Comparison of ENCODE assay signal across 32 cellular contexts in the genomic region with DNA sequence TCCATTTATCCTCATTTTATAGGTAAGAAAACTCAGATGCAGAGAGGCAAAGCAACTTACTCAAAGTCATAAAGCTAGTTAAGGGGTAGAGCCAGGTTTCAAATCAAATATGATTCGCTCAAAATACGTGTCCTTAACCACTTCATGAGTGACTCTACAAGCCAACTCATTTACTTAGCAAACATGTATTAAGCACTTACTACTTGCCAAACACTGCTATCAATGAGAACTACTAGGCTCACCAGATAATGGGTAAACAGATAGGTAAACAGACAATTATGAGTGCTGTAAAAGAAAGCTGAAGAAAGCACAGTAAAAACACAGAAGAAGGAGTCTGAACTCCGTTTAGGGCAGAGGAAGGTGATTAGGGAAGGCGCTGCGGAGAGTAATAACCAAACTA.
DNase-seq lines count a peak whose midpoint lies in the region; ATAC-seq, FAIRE-seq and TF ChIP-seq lines count a peak whose summit lies in the region.
"Had no signal": no experiment of that assay in that cellular context is flagged by ENCODE, and none has a peak within 500 bp of the region (broad histone marks: within the 10 kb centered on the region; RNA-seq: fewer than 3 reads in every experiment).

No MANE protein-coding gene starts in this region.

- no peak overlapping the region for H2AK5ac ChIP-seq in trophoblast cell (ENCODE audit: low read length)

- TF ChIP-seq CTCF in HEK293 (tag by site-specific recombination; IDR thresholded peaks at IDR 0.05) (no peak), fibroblast of mammary gland (conservative IDR thresholded peaks at IDR 0.05; ENCODE audit: control insufficient read depth, insufficient read depth, low read depth, low read length) (no peak), pancreas (IDR thresholded peaks at IDR 0.05) (no peak)

- H3K36me3 ChIP-seq in HEK293 (ENCODE audit: control insufficient read depth in 2 of 2, insufficient read depth in 1 of 2, low read length in 2 of 2) = no peaks in the 10 kb centered on the region
- H3K36me3 ChIP-seq in pancreas = no peaks in the 10 kb centered on the region
- H3K36me3 ChIP-seq in trophoblast cell (ENCODE audit: control insufficient read depth in 1 of 2, insufficient read depth in 2 of 2, low read length in 2 of 2) = no peaks in the 10 kb centered on the region
- H3K36me3 ChIP-seq: SJSA1, thoracic aorta, uterus had no signal

- no peak overlapping the region for H4K91ac ChIP-seq in trophoblast cell (ENCODE audit: low read depth, low read length)

- no peak overlapping the region for H4K12ac ChIP-seq in trophoblast cell (ENCODE audit: low read depth, low read length)

- no peak overlapping the region for H3K4me2 ChIP-seq in trophoblast cell (ENCODE audit: low read length)

- POLR2A ChIA-PET in HEK293 (lab: Yijun Ruan, JAX) = no interaction called here

- no peak for FAIRE-seq in pancreas (lab: Jason Lieb, UNC)
- FAIRE-seq: islet of Langerhans, small intestine had no signal

- no peak overlapping the region for H2AFZ ChIP-seq in trophoblast cell (ENCODE audit: insufficient read depth, low read length, poor library complexity)

- no peak overlapping the region for H3K9ac ChIP-seq in trophoblast cell (ENCODE audit: low read length)

- H3K18ac ChIP-seq in trophoblast cell (ENCODE audit: low read length) = no peak overlapping the region

- 21 to 24% methylated on average over 5 of the region's 5 CpGs for WGBS in pancreas, 2 donors
- WGBS in trophoblast cell (ENCODE audit: extremely low coverage, insufficient coverage, insufficient read length) = no CpG with 5 or more reads among the region's 5 CpGs

- no peak overlapping the region for H2BK120ac ChIP-seq in trophoblast cell (ENCODE audit: insufficient read depth, low read length, poor library complexity)

- H3K27me3 ChIP-seq in pancreas = no peaks in the 10 kb centered on the region
- H3K27me3 ChIP-seq in trophoblast cell (ENCODE audit: insufficient read depth, low read length) = no peaks in the 10 kb centered on the region
- H3K27me3 ChIP-seq: uterus had no signal

- H3K4me1 ChIP-seq in HEK293 (ENCODE audit: control insufficient read depth, insufficient read depth, low read length) = peaks cover 34% of the 10 kb centered on the region
- no peaks in the 10 kb centered on the region for H3K4me1 ChIP-seq in pancreas
- H3K4me1 ChIP-seq in trophoblast cell (ENCODE audit: control insufficient read depth in 1 of 2, insufficient read depth in 2 of 2, low read length in 2 of 2) = peaks cover 0 to 2% of the 10 kb centered on the region in 2 experiments
- H3K4me1 ChIP-seq: SJSA1, uterus had no signal

- no peak overlapping the region for H2BK12ac ChIP-seq in trophoblast cell (ENCODE audit: low read length)

- no peak for ATAC-seq in pancreas
- ATAC-seq: left lobe of liver had no signal

- H3K27ac ChIP-seq in HEK293 (ENCODE audit: extremely low read depth, low read depth, low read length) = no peak overlapping the region
- no peak overlapping the region for H3K27ac ChIP-seq in pancreas
- H3K27ac ChIP-seq in trophoblast cell (ENCODE audit: low read depth, low read length) = no peak overlapping the region
- H3K27ac ChIP-seq: C4-2B, coronary artery, SJSA1, thoracic aorta, uterus, VCaP had no signal

- no peak overlapping the region for H2BK5ac ChIP-seq in trophoblast cell (ENCODE audit: low read depth, low read length, poor library complexity)

- CTCF ChIA-PET in HEK293 (lab: Yijun Ruan, JAX) = interaction anchor here (0.6 kb wide), 1 partner anchor 42 kb away, joined by 3 read pairs; no protein-coding TSS in a partner anchor

- H3K9me3 ChIP-seq in HEK293 (ENCODE audit: control insufficient read depth, insufficient read depth, low read depth, low read length) = no peaks in the 10 kb centered on the region
- H3K9me3 ChIP-seq in pancreas = no peaks in the 10 kb centered on the region
- H3K9me3 ChIP-seq in trophoblast cell (ENCODE audit: insufficient read depth, low read depth, low read length) = no peaks in the 10 kb centered on the region
- H3K9me3 ChIP-seq: SJSA1, thoracic aorta, uterus had no signal

- no peaks in the 10 kb centered on the region for H3K79me2 ChIP-seq in trophoblast cell (ENCODE audit: control insufficient read depth, insufficient read depth, low read length, poor library complexity)

- no peak overlapping the region for H4K8ac ChIP-seq in trophoblast cell (ENCODE audit: low read depth, low read length)

- no peak overlapping the region for H3K4ac ChIP-seq in trophoblast cell (ENCODE audit: low read depth, low read length)

- no peak overlapping the region for H3K23ac ChIP-seq in trophoblast cell (ENCODE audit: low read length)

- H3K14ac ChIP-seq in trophoblast cell (ENCODE audit: low read length) = no peak overlapping the region

- H3K4me3 ChIP-seq in HEK293 (ENCODE audit: low read depth, low read length) = no peak overlapping the region
- no peak overlapping the region for H3K4me3 ChIP-seq in fibroblast of mammary gland (ENCODE audit: control insufficient read depth, low read depth, low read length)
- no peak overlapping the region for H3K4me3 ChIP-seq in pancreas
- H3K4me3 ChIP-seq in trophoblast cell (ENCODE audit: low read depth, low read length) = no peak overlapping the region
- H3K4me3 ChIP-seq: coronary artery, SJSA1, thoracic aorta, uterus had no signal

- intact Hi-C loops in pancreas (cut with DNase I) = no loop called here

- DNase-seq in NCI-H2107 treated with DMSO at 0.1 percent for 48 hours (lab: John Stamatoyannopoulos, UW; ENCODE audit: unreplicated experiment) = peak; percentile 35
- DNase-seq in NCI-H2107 (lab: John Stamatoyannopoulos, UW) = no peak
- DNase-seq in NCI-H748 treated with DMSO at 0.1 percent for 48 hours (lab: John Stamatoyannopoulos, UW) = peak; percentile 6
- DNase-seq in fibroblast of mammary gland (ENCODE audit: low read depth) = peak; percentile 41
- no peak for DNase-seq in pancreas
- no peak for DNase-seq in NCI-H2227 (lab: John Stamatoyannopoulos, UW; ENCODE audit: unreplicated experiment)
- DNase-seq in trophoblast cell = no peak
- DNase-seq: 8988T; activated T-cell treated with anti-CD3 and anti-CD28 coated beads, Interleukin-2, amount 50 U/mL, for 1 hour; caudate nucleus; COR-L47; DMS79 treated with DMSO at 0.1 percent for 48 hours; effector memory CD4-positive, alpha-beta T cell; erythroblast; GDM1; glutamatergic neuron; H7; NCI-H2171 treated with DMSO at 0.1 percent for 48 hours; NCI-H69; RPMI8226; small intestine; stimulated activated naive CD4-positive, alpha-beta T cell treated with Interleukin-2 at 50 U/mL for 16 hours; T-helper 9 cell; uterus had no signal

- H3K79me1 ChIP-seq in trophoblast cell (ENCODE audit: low read length) = no peaks in the 10 kb centered on the region

TF ChIP-seq in HEK293, 187 proteins besides CTCF, POLR2A, EP300 and RAD21:
- TF ChIP-seq FEZF1 (tag by site-specific recombination; IDR thresholded peaks at IDR 0.05) = peak; percentile 35
- TF ChIP-seq ZBTB7A (tag by site-specific recombination; IDR thresholded peaks at IDR 0.05; ENCODE audit: low read depth) = no peak
- TF ChIP-seq HOXD13 (CRISPR knock-in tag; IDR thresholded peaks at IDR 0.05; ENCODE audit: borderline replicate concordance) = no peak
- no peak for TF ChIP-seq SALL2 (tag by site-specific recombination; IDR thresholded peaks at IDR 0.05; ENCODE audit: borderline replicate concordance)
- TF ChIP-seq, protein P1, sequence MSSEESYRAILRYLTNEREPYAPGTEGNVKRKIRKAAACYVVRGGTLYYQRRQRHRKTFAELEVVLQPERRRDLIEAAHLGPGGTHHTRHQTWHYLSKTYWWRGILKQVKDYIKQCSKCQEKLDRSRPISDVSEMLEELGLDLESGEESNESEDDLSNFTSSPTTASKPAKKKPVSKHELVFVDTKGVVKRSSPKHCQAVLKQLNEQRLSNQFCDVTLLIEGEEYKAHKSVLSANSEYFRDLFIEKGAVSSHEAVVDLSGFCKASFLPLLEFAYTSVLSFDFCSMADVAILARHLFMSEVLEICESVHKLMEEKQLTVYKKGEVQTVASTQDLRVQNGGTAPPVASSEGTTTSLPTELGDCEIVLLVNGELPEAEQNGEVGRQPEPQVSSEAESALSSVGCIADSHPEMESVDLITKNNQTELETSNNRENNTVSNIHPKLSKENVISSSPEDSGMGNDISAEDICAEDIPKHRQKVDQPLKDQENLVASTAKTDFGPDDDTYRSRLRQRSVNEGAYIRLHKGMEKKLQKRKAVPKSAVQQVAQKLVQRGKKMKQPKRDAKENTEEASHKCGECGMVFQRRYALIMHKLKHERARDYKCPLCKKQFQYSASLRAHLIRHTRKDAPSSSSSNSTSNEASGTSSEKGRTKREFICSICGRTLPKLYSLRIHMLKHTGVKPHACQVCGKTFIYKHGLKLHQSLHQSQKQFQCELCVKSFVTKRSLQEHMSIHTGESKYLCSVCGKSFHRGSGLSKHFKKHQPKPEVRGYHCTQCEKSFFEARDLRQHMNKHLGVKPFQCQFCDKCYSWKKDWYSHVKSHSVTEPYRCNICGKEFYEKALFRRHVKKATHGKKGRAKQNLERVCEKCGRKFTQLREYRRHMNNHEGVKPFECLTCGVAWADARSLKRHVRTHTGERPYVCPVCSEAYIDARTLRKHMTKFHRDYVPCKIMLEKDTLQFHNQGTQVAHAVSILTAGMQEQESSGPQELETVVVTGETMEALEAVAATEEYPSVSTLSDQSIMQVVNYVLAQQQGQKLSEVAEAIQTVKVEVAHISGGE (tag by site-specific recombination; conservative IDR thresholded peaks at IDR 0.05; ENCODE audit: low read depth) = 0 out of 2 replicates have a peak, but pooled peaks have one; percentile 21
- TF ChIP-seq ZIC2 (tag by site-specific recombination; IDR thresholded peaks at IDR 0.05) = no peak
- no peak for TF ChIP-seq ZNF157 (tag by site-specific recombination; IDR thresholded peaks at IDR 0.05)
- no peak for TF ChIP-seq ZNF544 (tag by site-specific recombination; IDR thresholded peaks at IDR 0.05)
- TF ChIP-seq TRIM28 (IDR thresholded peaks at IDR 0.05; ENCODE audit: borderline replicate concordance, low read length) = peak; percentile 61; the same call in 1 of the 2 replicates
- peak; percentile 74 for TF ChIP-seq OSR2 (tag by site-specific recombination; IDR thresholded peaks at IDR 0.05)
- TF ChIP-seq ZNF423 (tag by site-specific recombination; IDR thresholded peaks at IDR 0.05) = no peak
- TF ChIP-seq, protein P2, sequence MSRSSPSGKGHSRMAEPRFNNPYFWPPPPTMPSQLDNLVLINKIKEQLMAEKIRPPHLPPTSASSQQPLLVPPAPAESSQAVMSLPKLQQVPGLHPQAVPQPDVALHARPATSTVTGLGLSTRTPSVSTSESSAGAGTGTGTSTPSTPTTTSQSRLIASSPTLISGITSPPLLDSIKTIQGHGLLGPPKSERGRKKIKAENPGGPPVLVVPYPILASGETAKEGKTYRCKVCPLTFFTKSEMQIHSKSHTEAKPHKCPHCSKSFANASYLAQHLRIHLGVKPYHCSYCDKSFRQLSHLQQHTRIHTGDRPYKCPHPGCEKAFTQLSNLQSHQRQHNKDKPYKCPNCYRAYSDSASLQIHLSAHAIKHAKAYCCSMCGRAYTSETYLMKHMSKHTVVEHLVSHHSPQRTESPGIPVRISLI (tag by site-specific recombination; IDR thresholded peaks at IDR 0.05) = no peak

Comparison
In these comparisons a context has a peak if more than half of its experiments do, and no peak if none do; other contexts are left out.
1. DNase-seq: peak in NCI-H2107 treated with DMSO at 0.1 percent for 48 hours (single experiment), NCI-H748 treated with DMSO at 0.1 percent for 48 hours (single experiment) and fibroblast of mammary gland (single experiment); none in NCI-H2107 (single experiment), pancreas (0 of 6), NCI-H2227 (single experiment) and trophoblast cell (0 of 2).